In genomic region chr7:83492802-83493201, GRCh38 we compare ENCODE assay signal across 34 cellular contexts.
"Had no signal": no experiment of that assay in that cellular context is flagged by ENCODE, and none has a peak within 500 bp of the region (broad histone marks: within the 10 kb centered on the region; RNA-seq: fewer than 3 reads in every experiment).

No MANE protein-coding gene starts in this region.

- ATAC-seq: activated naive CD4-positive, alpha-beta T cell treated with anti-CD3 and anti-CD28 coated beads, Interleukin-2, amount 50 U/mL, for 72 hours; activated naive CD8-positive, alpha-beta T cell treated with anti-CD3 and anti-CD28 coated beads, Interleukin-2, amount 50 U/mL, for 24 hours; activated T-cell treated with anti-CD3 and anti-CD28 coated beads, Interleukin-2, amount 50 U/mL, for 4 hours; activated T-cell treated with anti-CD3 and anti-CD28 coated beads, Interleukin-2, amount 50 U/mL, for 72 hours; activated T-helper 17 cell treated with anti-CD3 and anti-CD28 coated beads, Interleukin-2, amount 50 U/mL, for 72 hours; body of pancreas had no signal

- H3K27me3 ChIP-seq: adrenal gland, ascending aorta, body of pancreas, brain microvascular endothelial cell, breast epithelium, cardiac muscle cell had no signal

- DNase-seq: activated effector memory CD4-positive, alpha-beta T cell treated with anti-CD3 and anti-CD28 coated beads, Interleukin-2, amount 50 U/mL, for 16 hours; activated effector memory CD4-positive, alpha-beta T cell treated with Interleukin-2 at 50 U/mL for 16 hours; activated gamma-delta T cell; activated gamma-delta T cell treated with Interleukin-2 at 50 U/mL for 16 hours; activated naive CD4-positive, alpha-beta T cell; activated naive CD4-positive, alpha-beta T cell treated with anti-CD3 and anti-CD28 coated beads for 36 hours; activated naive CD4-positive, alpha-beta T cell treated with anti-CD3 and anti-CD28 coated beads, Interleukin-2, amount 10 ng/mL, durations not matched to agents 7 days and 5 days; activated naive CD4-positive, alpha-beta T cell treated with anti-CD3 and anti-CD28 coated beads, Interleukin-2, amount 50 U/mL, for 16 hours; activated naive CD4-positive, alpha-beta T cell treated with Interleukin-2 at 50 U/mL for 16 hours; activated naive CD8-positive, alpha-beta T cell treated with anti-CD3 and anti-CD28 coated beads for 36 hours; activated naive CD8-positive, alpha-beta T cell treated with anti-CD3 and anti-CD28 coated beads, Interleukin-2, amount 10 ng/mL, durations not matched to agents 7 days and 5 days; activated naive CD8-positive, alpha-beta T cell treated with anti-CD3 and anti-CD28 coated beads, Interleukin-2, amount 50 U/mL, for 24 hours; activated T-cell treated with anti-CD3 and anti-CD28 coated beads, Interleukin-2, amount 50 U/mL, for 1 hour; activated T-cell treated with anti-CD3 and anti-CD28 coated beads, Interleukin-2, amount 50 U/mL, for 24 hours; activated T-cell treated with anti-CD3 and anti-CD28 coated beads, Interleukin-2, amount 50 U/mL, for 4 hours; activated T-cell treated with anti-CD3 and anti-CD28 coated beads, Interleukin-2, amount 50 U/mL, for 48 hours; activated T-cell treated with anti-CD3 and anti-CD28 coated beads, Interleukin-2, amount 50 U/mL, for 72 hours; adrenal gland; amniotic stem cell; amygdala; anterior cingulate cortex; aorta; body of pancreas; brain microvascular endothelial cell; caudate nucleus; central memory CD4-positive, alpha-beta T cell; cerebellar nuclear complex had no signal

- FAIRE-seq: astrocyte, bronchial epithelial cell had no signal

- H3K4me3 ChIP-seq: adrenal gland, ascending aorta, body of pancreas, breast epithelium, cardiac muscle cell had no signal

- H3K27ac ChIP-seq: adrenal gland, ascending aorta, body of pancreas, brain microvascular endothelial cell, breast epithelium, cardiac muscle cell had no signal

- H3K36me3 ChIP-seq: adrenal gland, ascending aorta, brain microvascular endothelial cell, breast epithelium, cardiac muscle cell had no signal

- H3K4me1 ChIP-seq: adrenal gland, ascending aorta, body of pancreas, breast epithelium had no signal

- H3K9me3 ChIP-seq: adrenal gland, ascending aorta, body of pancreas, breast epithelium had no signal
